Comparison of ENCODE assay signal across 1 cellular context in the genomic region with DNA sequence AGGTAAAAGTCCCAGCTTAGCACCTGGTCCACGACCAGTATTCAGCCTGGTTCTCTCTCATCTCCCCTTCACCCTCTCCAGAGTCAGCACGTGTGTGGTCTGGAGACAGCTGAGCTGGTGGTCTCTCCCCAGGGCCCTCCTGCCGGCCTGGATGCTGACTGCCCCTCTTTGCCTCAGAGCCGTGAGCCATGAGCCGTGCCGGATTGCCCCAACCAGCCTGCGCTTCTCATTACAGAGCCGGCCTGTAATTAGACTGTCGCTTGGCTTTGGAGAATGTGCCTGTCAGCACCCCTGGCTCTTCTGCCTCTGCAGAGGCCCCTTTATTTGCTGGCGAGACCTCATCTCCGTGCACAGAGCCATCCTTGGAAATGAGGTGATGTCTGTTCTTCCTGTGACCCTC.
TF ChIP-seq lines count a peak whose summit lies in the region.

No MANE protein-coding gene starts in this region.

TF ChIP-seq in H1, 55 proteins besides CTCF, POLR2A, EP300 and RAD21:
- TF ChIP-seq RXRA (IDR thresholded peaks at IDR 0.05; ENCODE audit: insufficient read depth, low read depth, low read length) (no peak), SRF (IDR thresholded peaks at IDR 0.05; ENCODE audit: low read depth, low read length) (no peak), BACH1 (IDR thresholded peaks at IDR 0.05; ENCODE audit: low read length) (no peak), SAP30 (IDR thresholded peaks at IDR 0.05; ENCODE audit: insufficient read depth, insufficient replicate concordance, low read length) (no peak), FOSL1 (IDR thresholded peaks at IDR 0.05; ENCODE audit: insufficient read depth, low read depth, low read length) (no peak), BCL11A (IDR thresholded peaks at IDR 0.05; ENCODE audit: low read depth in 2 of 2, low read length in 2 of 2) (no peak), SIX5 (IDR thresholded peaks at IDR 0.05; ENCODE audit: low read depth, low read length) (no peak), GTF2F1 (IDR thresholded peaks at IDR 0.05; ENCODE audit: borderline replicate concordance, low read depth, low read length) (no peak)
TF ChIP-seq in H1: peak in this region for 0.
